17 cellular contexts compared by ENCODE assay signal in the genomic region with DNA sequence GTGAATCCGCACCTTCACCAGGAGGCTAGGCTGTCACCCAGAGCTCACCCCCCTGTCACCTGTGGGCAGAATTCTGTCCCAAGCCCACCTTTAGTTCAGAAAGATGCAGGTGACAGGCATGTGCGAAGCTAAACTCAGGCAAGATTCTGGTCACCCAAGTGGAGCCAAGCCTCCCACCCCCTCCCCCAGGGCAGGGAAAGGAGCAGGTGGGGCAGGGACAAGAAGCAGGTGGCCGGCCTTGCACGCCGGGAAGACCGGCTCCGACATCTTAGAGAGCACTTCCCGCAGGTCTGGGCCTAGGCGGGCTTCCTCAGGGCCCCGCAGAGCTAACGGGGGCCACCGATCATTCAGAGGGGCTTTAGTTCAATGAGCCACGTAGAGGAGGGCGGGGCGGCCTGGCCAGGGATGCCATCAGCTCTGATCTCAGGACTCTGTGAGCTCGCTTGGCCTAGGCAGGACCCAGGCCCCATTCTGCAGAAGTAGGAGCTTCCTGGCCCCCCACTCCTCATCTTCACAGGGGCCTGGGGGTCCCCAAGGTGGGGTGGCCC. TPM values are rescaled to one million over a fixed set of nuclear protein-coding genes. Genes with fewer than 3 reads are reported as not detected.
DNase-seq lines count a peak whose midpoint lies in the region; ATAC-seq and TF ChIP-seq lines count a peak whose summit lies in the region.
"Had no signal": no experiment of that assay in that cellular context is flagged by ENCODE, and none has a peak within 500 bp of the region (broad histone marks: within the 10 kb centered on the region; RNA-seq: fewer than 3 reads in every experiment).

No MANE protein-coding gene starts in this region.

- peaks cover 8% of the 10 kb centered on the region for H3K4me1 Mint-ChIP-seq in mesothelial cell of epicardium

- H3K27me3 ChIP-seq in SJCRH30 (no peaks in the 10 kb centered on the region; the same call in 1 of the 2 replicates), WERI-Rb-1 (ENCODE audit: insufficient read depth, low read depth, severe bottlenecking) (no peaks in the 10 kb centered on the region), psoas muscle (ENCODE audit: insufficient read depth in 3 of 3, low read length in 2 of 3) (peaks cover 0 to 91% (median 19%) of the 10 kb centered on the region in 3 donors)

- ATAC-seq in psoas muscle: no peak
- ATAC-seq: A549; CD8-positive, alpha-beta T cell; HCT116 had no signal

- 77 to 80% (median 78%) methylated on average over 11 to 16 of the region's 16 CpGs for WGBS in psoas muscle, 3 donors

- no peaks in the 10 kb centered on the region for H3K9me3 ChIP-seq in SJCRH30 (replicated peaks)
- H3K9me3 ChIP-seq in WERI-Rb-1 (ENCODE audit: severe bottlenecking): no peaks in the 10 kb centered on the region
- no peaks in the 10 kb centered on the region for H3K9me3 ChIP-seq in psoas muscle
- H3K9me3 ChIP-seq: A549, BE2C had no signal

- H3K4me1 ChIP-seq in SJCRH30: peaks cover 22% of the 10 kb centered on the region
- H3K4me1 ChIP-seq in psoas muscle: peaks cover 6% of the 10 kb centered on the region
- H3K4me1 ChIP-seq: BE2C had no signal

- intact Hi-C loops in psoas muscle (cut with DNase I): no loop called here

- DNase-seq in SJCRH30 (peak in 1 of 2 experiments; percentile 32), WERI-Rb-1 (peak; percentile 83), left kidney (ENCODE audit: low read depth, low spot score) (peak; percentile 85), psoas muscle (peak; percentile 4 to 26), DMS79 (lab: John Stamatoyannopoulos, UW) (no peak), mesothelial cell of epicardium (ENCODE audit: low spot score in 2 of 2, unreplicated experiment in 2 of 2) (no peak)
- DNase-seq: BE2C; CD8-positive, alpha-beta T cell; COR-L47; DMS153; DND-41; GDM1 had no signal

- no peaks in the 10 kb centered on the region for H3K36me3 Mint-ChIP-seq in mesothelial cell of epicardium
- H3K36me3 Mint-ChIP-seq: CD8-positive, alpha-beta T cell had no signal

- H3K27ac Mint-ChIP-seq in mesothelial cell of epicardium: no peak overlapping the region
- H3K27ac Mint-ChIP-seq: CD8-positive, alpha-beta T cell had no signal

- H3K27me3 Mint-ChIP-seq in mesothelial cell of epicardium (ENCODE audit: low read depth): peaks cover 91% of the 10 kb centered on the region

- no peaks in the 10 kb centered on the region for H3K9me3 Mint-ChIP-seq in mesothelial cell of epicardium
- H3K9me3 Mint-ChIP-seq: CD8-positive, alpha-beta T cell had no signal

- H3K36me3 ChIP-seq in SJCRH30 (no peaks in the 10 kb centered on the region), WERI-Rb-1 (no peaks in the 10 kb centered on the region), psoas muscle (ENCODE audit: insufficient read depth in 1 of 2, low read depth in 1 of 2) (no peaks in the 10 kb centered on the region)
- H3K36me3 ChIP-seq: BE2C had no signal

- peak overlapping the region; percentile 35; the same call in 1 of the 2 replicates for H3K27ac ChIP-seq in SJCRH30
- peak overlapping the region; percentile 97 for H3K27ac ChIP-seq in WERI-Rb-1
- H3K27ac ChIP-seq in psoas muscle: no peak overlapping the region
- H3K27ac ChIP-seq: A549, C4-2B, HL-60 had no signal

- TF ChIP-seq CTCF in WERI-Rb-1 (IDR thresholded peaks at IDR 0.05; ENCODE audit: low read depth, low read length): no peak
- no peak for TF ChIP-seq CTCF in psoas muscle (IDR thresholded peaks at IDR 0.05)
- TF ChIP-seq CTCF in mesothelial cell of epicardium (IDR thresholded peaks at IDR 0.05; ENCODE audit: unreplicated experiment): no peak

- no peak overlapping the region for H3K4me3 ChIP-seq in SJCRH30
- H3K4me3 ChIP-seq in WERI-Rb-1 (ENCODE audit: low read depth, low read length): peak overlapping the region; percentile 33
- no peak overlapping the region for H3K4me3 ChIP-seq in psoas muscle
- H3K4me3 ChIP-seq: A549 had no signal

- H3K4me3 Mint-ChIP-seq in mesothelial cell of epicardium: no peak overlapping the region
- H3K4me3 Mint-ChIP-seq: CD8-positive, alpha-beta T cell had no signal

RNA-seq across cellular contexts. Expression of gene UNCX, which starts 19.9 kb away (rescaled TPM):
- 0.08 and 0.30 TPM in 2 replicates for total RNA-seq in SJCRH30 (2014; rRNA removed; shearing (Covaris generic))
- not detected for total RNA-seq in psoas muscle
- polyA plus RNA-seq in psoas muscle: not detected
- total RNA-seq in mesothelial cell of epicardium: not detected in 3 replicates
- total RNA-seq: CD8-positive, alpha-beta T cell had no signal
- polyA plus RNA-seq: A549, AG04450 had no signal

Comparison
In these comparisons a context has a peak if more than half of its experiments do, and no peak if none do; other contexts are left out.
1. DNase-seq: peak in WERI-Rb-1 (single experiment), left kidney (single experiment) and psoas muscle (2 of 2); none in DMS79 (single experiment) and mesothelial cell of epicardium (0 of 2).